1 cellular context compared by ENCODE assay signal in the genomic region with DNA sequence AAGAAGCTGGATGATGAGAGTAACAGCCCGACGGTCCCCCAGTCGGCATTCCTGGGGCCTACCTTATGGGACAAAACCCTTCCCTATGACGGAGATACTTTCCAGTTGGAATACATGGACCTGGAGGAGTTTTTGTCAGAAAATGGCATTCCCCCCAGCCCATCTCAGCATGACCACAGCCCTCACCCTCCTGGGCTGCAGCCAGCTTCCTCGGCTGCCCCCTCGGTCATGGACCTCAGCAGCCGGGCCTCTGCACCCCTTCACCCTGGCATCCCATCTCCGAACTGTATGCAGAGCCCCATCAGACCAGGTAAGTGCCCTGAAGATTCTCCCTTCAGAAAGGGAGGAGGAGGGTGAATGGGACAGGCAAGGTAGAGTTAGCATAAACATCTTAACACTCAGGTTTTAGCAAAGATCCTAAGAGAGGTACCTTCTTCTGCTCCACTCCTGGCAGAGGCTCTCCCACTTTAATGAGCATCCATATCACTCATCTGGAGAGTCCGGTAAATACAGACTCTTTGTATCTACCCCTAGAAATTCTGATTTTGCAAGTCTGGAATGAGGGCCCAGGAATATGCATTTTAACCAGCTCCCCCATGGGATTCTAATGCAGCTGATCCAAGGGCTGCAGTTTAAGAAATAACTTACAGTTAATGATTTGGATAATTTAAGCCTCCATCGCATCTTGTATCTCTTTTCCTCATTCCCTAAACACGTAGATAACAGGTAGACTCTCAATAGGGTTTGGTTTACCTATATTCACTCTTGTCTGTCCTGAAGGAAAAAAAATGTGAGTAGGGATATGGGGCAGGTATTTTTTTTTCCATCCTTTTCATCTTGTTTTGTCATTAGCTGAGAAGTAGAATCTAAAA.
A peak's percentile ranks its signal among the peaks of the same experiment; 100 is the strongest.
TF ChIP-seq lines count a peak whose summit lies in the region.

No MANE protein-coding gene starts in this region.

TF ChIP-seq in HepG2, 621 proteins besides CTCF, POLR2A, EP300 and RAD21 (continued from another document and continues in another):
- TF ChIP-seq U2AF1 (optimal IDR thresholded peaks at IDR 0.05; ENCODE audit: low read depth, low read length) (peak; percentile 85), ZNF660 (CRISPR knock-in tag; IDR thresholded peaks at IDR 0.05; ENCODE audit: borderline replicate concordance, low read depth) (no peak), ZFP82 (CRISPR knock-in tag; IDR thresholded peaks at IDR 0.05; ENCODE audit: borderline replicate concordance) (no peak), HES4 (CRISPR knock-in tag; IDR thresholded peaks at IDR 0.05; ENCODE audit: borderline replicate concordance) (0 out of 2 replicates have a peak, but pooled peaks have one; percentile 57), MZF1 (CRISPR knock-in tag; IDR thresholded peaks at IDR 0.05; ENCODE audit: borderline replicate concordance) (no peak), KAT8 (CRISPR knock-in tag; IDR thresholded peaks at IDR 0.05) (no peak), ZNF431 (CRISPR knock-in tag; IDR thresholded peaks at IDR 0.05; ENCODE audit: borderline replicate concordance, low read depth) (no peak), ASH2L (IDR thresholded peaks at IDR 0.05; ENCODE audit: insufficient read length, low read depth, low read length) (no peak), NFKB2 (CRISPR knock-in tag; IDR thresholded peaks at IDR 0.05; ENCODE audit: borderline replicate concordance) (peak; percentile 76; the same call in 1 of the 2 replicates), MTF1 (CRISPR knock-in tag; IDR thresholded peaks at IDR 0.05) (peak; percentile 1; the same call in 1 of the 2 replicates), ZNF282 (IDR thresholded peaks at IDR 0.05; ENCODE audit: partially characterized antibody) (no peak), ZNF20 (CRISPR knock-in tag; IDR thresholded peaks at IDR 0.05) (no peak), ZNF12 (CRISPR knock-in tag; IDR thresholded peaks at IDR 0.05) (no peak), ARNTL (CRISPR knock-in tag; IDR thresholded peaks at IDR 0.05) (no peak), ZNF101 (CRISPR knock-in tag; IDR thresholded peaks at IDR 0.05; ENCODE audit: borderline replicate concordance, low read depth) (no peak), ZNF44 (CRISPR knock-in tag; IDR thresholded peaks at IDR 0.05) (no peak), ZFP36L1 (CRISPR knock-in tag; IDR thresholded peaks at IDR 0.05) (0 out of 2 replicates have a peak, but pooled peaks have one; percentile 67), KLF11 (CRISPR knock-in tag; IDR thresholded peaks at IDR 0.05) (no peak; the same call in 1 of the 2 replicates), SALL1 (CRISPR knock-in tag; IDR thresholded peaks at IDR 0.05) (peak; percentile 63; the same call in 1 of the 2 replicates), ZNF570 (CRISPR knock-in tag; IDR thresholded peaks at IDR 0.05; ENCODE audit: borderline replicate concordance) (no peak), ZFP41 (CRISPR knock-in tag; IDR thresholded peaks at IDR 0.05; ENCODE audit: borderline replicate concordance) (no peak), ZNF703 (CRISPR knock-in tag; IDR thresholded peaks at IDR 0.05; ENCODE audit: borderline replicate concordance) (no peak), NR2F6 (IDR thresholded peaks at IDR 0.05) (no peak), NR2F6 (CRISPR knock-in tag; IDR thresholded peaks at IDR 0.05) (no peak), ZNF878 (CRISPR knock-in tag; IDR thresholded peaks at IDR 0.05) (peak; percentile 24; the same call in 1 of the 2 replicates), RBM22 (optimal IDR thresholded peaks at IDR 0.05; ENCODE audit: low read length) (peak; percentile 94), MED13 (CRISPR knock-in tag; IDR thresholded peaks at IDR 0.05) (0 out of 2 replicates have a peak, but pooled peaks have one; percentile 19), GATA4 (IDR thresholded peaks at IDR 0.05; ENCODE audit: borderline replicate concordance, low read depth) (no peak), ZNF235 (CRISPR knock-in tag; IDR thresholded peaks at IDR 0.05; ENCODE audit: borderline replicate concordance) (no peak), ZC3H13 (CRISPR knock-in tag; IDR thresholded peaks at IDR 0.05) (peak; percentile 61), RFXAP (CRISPR knock-in tag; IDR thresholded peaks at IDR 0.05; ENCODE audit: borderline replicate concordance) (peak; percentile 58; the same call in 1 of the 2 replicates), JUNB (CRISPR knock-in tag; IDR thresholded peaks at IDR 0.05; ENCODE audit: borderline replicate concordance) (no peak), NRL (CRISPR knock-in tag; IDR thresholded peaks at IDR 0.05; ENCODE audit: borderline replicate concordance) (peak; percentile 42; the same call in 1 of the 2 replicates), RBM39 (IDR thresholded peaks at IDR 0.05; ENCODE audit: low read depth, low read length, poor library complexity, severe bottlenecking) (peak; percentile 65), IRF2 (CRISPR knock-in tag; IDR thresholded peaks at IDR 0.05) (no peak), REPIN1 (CRISPR knock-in tag; IDR thresholded peaks at IDR 0.05; ENCODE audit: borderline replicate concordance, low read depth) (no peak; the same call in 1 of the 2 replicates), GABPA (IDR thresholded peaks at IDR 0.05; ENCODE audit: low read depth, low read length) (no peak), GABPA (CRISPR knock-in tag; IDR thresholded peaks at IDR 0.05; ENCODE audit: low read depth) (no peak), ZNF766 (CRISPR knock-in tag; IDR thresholded peaks at IDR 0.05; ENCODE audit: borderline replicate concordance) (no peak), CCDC6 (CRISPR knock-in tag; IDR thresholded peaks at IDR 0.05) (no peak), ISL2 (CRISPR knock-in tag; IDR thresholded peaks at IDR 0.05) (no peak), ZNF720 (CRISPR knock-in tag; IDR thresholded peaks at IDR 0.05) (no peak), ZFP62 (CRISPR knock-in tag; IDR thresholded peaks at IDR 0.05) (no peak), BHLHE40 (IDR thresholded peaks at IDR 0.05; ENCODE audit: low read length) (no peak), POLR2AphosphoS5 (IDR thresholded peaks at IDR 0.05; ENCODE audit: low read depth, low read length) (peak; percentile 11; the same call in 1 of the 2 replicates), CBX5 (CRISPR knock-in tag; IDR thresholded peaks at IDR 0.05; ENCODE audit: borderline replicate concordance) (no peak), FOXK1 (CRISPR knock-in tag; IDR thresholded peaks at IDR 0.05; ENCODE audit: borderline replicate concordance, low read depth) (no peak), SP2 (CRISPR knock-in tag; IDR thresholded peaks at IDR 0.05) (no peak), NR2C2 (CRISPR knock-in tag; IDR thresholded peaks at IDR 0.05; ENCODE audit: borderline replicate concordance) (no peak), ZNF143 (CRISPR knock-in tag; IDR thresholded peaks at IDR 0.05) (no peak)
- TF ChIP-seq, protein P1, sequence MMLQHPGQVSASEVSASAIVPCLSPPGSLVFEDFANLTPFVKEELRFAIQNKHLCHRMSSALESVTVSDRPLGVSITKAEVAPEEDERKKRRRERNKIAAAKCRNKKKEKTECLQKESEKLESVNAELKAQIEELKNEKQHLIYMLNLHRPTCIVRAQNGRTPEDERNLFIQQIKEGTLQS (CRISPR knock-in tag; IDR thresholded peaks at IDR 0.05): no peak
- TF ChIP-seq, protein P2, sequence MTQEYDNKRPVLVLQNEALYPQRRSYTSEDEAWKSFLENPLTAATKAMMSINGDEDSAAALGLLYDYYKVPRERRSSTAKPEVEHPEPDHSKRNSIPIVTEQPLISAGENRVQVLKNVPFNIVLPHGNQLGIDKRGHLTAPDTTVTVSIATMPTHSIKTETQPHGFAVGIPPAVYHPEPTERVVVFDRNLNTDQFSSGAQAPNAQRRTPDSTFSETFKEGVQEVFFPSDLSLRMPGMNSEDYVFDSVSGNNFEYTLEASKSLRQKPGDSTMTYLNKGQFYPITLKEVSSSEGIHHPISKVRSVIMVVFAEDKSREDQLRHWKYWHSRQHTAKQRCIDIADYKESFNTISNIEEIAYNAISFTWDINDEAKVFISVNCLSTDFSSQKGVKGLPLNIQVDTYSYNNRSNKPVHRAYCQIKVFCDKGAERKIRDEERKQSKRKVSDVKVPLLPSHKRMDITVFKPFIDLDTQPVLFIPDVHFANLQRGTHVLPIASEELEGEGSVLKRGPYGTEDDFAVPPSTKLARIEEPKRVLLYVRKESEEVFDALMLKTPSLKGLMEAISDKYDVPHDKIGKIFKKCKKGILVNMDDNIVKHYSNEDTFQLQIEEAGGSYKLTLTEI (CRISPR knock-in tag; conservative IDR thresholded peaks at IDR 0.05): no peak
- TF ChIP-seq, protein P3, sequence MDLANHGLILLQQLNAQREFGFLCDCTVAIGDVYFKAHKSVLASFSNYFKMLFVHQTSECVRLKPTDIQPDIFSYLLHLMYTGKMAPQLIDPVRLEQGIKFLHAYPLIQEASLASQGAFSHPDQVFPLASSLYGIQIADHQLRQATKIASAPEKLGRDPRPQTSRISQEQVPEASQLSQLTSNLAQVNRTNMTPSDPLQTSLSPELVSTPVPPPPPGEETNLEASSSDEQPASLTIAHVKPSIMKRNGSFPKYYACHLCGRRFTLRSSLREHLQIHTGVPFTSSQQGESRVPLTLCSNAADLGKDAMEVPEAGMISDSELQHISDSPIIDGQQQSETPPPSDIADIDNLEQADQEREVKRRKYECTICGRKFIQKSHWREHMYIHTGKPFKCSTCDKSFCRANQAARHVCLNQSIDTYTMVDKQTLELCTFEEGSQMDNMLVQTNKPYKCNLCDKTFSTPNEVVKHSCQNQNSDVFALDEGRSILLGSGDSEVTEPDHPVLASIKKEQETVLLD (CRISPR knock-in tag; IDR thresholded peaks at IDR 0.05; ENCODE audit: low read depth): no peak
- TF ChIP-seq, protein P4, sequence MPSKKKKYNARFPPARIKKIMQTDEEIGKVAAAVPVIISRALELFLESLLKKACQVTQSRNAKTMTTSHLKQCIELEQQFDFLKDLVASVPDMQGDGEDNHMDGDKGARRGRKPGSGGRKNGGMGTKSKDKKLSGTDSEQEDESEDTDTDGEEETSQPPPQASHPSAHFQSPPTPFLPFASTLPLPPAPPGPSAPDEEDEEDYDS (CRISPR knock-in tag; IDR thresholded peaks at IDR 0.05): no peak
- TF ChIP-seq, protein P5, sequence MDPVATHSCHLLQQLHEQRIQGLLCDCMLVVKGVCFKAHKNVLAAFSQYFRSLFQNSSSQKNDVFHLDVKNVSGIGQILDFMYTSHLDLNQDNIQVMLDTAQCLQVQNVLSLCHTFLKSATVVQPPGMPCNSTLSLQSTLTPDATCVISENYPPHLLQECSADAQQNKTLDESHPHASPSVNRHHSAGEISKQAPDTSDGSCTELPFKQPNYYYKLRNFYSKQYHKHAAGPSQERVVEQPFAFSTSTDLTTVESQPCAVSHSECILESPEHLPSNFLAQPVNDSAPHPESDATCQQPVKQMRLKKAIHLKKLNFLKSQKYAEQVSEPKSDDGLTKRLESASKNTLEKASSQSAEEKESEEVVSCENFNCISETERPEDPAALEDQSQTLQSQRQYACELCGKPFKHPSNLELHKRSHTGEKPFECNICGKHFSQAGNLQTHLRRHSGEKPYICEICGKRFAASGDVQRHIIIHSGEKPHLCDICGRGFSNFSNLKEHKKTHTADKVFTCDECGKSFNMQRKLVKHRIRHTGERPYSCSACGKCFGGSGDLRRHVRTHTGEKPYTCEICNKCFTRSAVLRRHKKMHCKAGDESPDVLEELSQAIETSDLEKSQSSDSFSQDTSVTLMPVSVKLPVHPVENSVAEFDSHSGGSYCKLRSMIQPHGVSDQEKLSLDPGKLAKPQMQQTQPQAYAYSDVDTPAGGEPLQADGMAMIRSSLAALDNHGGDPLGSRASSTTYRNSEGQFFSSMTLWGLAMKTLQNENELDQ (CRISPR knock-in tag; IDR thresholded peaks at IDR 0.05; ENCODE audit: borderline replicate concordance): no peak
- TF ChIP-seq, protein P6, sequence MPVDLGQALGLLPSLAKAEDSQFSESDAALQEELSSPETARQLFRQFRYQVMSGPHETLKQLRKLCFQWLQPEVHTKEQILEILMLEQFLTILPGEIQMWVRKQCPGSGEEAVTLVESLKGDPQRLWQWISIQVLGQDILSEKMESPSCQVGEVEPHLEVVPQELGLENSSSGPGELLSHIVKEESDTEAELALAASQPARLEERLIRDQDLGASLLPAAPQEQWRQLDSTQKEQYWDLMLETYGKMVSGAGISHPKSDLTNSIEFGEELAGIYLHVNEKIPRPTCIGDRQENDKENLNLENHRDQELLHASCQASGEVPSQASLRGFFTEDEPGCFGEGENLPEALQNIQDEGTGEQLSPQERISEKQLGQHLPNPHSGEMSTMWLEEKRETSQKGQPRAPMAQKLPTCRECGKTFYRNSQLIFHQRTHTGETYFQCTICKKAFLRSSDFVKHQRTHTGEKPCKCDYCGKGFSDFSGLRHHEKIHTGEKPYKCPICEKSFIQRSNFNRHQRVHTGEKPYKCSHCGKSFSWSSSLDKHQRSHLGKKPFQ (CRISPR knock-in tag; IDR thresholded peaks at IDR 0.05; ENCODE audit: insufficient replicate concordance): peak; percentile 71
- TF ChIP-seq, protein P7, sequence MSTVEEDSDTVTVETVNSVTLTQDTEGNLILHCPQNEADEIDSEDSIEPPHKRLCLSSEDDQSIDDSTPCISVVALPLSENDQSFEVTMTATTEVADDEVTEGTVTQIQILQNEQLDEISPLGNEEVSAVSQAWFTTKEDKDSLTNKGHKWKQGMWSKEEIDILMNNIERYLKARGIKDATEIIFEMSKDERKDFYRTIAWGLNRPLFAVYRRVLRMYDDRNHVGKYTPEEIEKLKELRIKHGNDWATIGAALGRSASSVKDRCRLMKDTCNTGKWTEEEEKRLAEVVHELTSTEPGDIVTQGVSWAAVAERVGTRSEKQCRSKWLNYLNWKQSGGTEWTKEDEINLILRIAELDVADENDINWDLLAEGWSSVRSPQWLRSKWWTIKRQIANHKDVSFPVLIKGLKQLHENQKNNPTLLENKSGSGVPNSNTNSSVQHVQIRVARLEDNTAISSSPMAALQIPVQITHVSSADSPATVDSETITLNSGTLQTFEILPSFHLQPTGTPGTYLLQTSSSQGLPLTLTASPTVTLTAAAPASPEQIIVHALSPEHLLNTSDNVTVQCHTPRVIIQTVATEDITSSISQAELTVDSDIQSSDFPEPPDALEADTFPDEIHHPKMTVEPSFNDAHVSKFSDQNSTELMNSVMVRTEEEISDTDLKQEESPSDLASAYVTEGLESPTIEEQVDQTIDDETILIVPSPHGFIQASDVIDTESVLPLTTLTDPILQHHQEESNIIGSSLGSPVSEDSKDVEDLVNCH (CRISPR knock-in tag; IDR thresholded peaks at IDR 0.05): no peak
- TF ChIP-seq, protein P8, sequence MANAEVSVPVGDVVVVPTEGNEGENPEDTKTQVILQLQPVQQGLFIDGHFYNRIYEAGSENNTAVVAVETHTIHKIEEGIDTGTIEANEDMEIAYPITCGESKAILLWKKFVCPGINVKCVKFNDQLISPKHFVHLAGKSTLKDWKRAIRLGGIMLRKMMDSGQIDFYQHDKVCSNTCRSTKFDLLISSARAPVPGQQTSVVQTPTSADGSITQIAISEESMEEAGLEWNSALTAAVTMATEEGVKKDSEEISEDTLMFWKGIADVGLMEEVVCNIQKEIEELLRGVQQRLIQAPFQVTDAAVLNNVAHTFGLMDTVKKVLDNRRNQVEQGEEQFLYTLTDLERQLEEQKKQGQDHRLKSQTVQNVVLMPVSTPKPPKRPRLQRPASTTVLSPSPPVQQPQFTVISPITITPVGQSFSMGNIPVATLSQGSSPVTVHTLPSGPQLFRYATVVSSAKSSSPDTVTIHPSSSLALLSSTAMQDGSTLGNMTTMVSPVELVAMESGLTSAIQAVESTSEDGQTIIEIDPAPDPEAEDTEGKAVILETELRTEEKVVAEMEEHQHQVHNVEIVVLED (CRISPR knock-in tag; IDR thresholded peaks at IDR 0.05; ENCODE audit: borderline replicate concordance): no peak
- TF ChIP-seq, protein P9, sequence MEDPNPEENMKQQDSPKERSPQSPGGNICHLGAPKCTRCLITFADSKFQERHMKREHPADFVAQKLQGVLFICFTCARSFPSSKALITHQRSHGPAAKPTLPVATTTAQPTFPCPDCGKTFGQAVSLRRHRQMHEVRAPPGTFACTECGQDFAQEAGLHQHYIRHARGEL (CRISPR knock-in tag; IDR thresholded peaks at IDR 0.05): no peak
